ENCODE assay signal across 2 cellular contexts in genomic region chr5:54615381-54615780, GRCh38.
TF ChIP-seq lines count a peak whose summit lies in the region.

No MANE protein-coding gene starts in this region.

TF ChIP-seq in liver, 16 proteins besides CTCF, POLR2A, EP300 and RAD21:
- no peak for TF ChIP-seq RXRA (IDR thresholded peaks at IDR 0.05)
- TF ChIP-seq MAX (IDR thresholded peaks at IDR 0.05), result no peak
- no peak for TF ChIP-seq FOXA1 (IDR thresholded peaks at IDR 0.05)
- TF ChIP-seq EGR1 (IDR thresholded peaks at IDR 0.05; ENCODE audit: low read depth in 2 of 2), result no peak
- no peak for TF ChIP-seq JUND (IDR thresholded peaks at IDR 0.05)
- no peak for TF ChIP-seq SP1 (IDR thresholded peaks at IDR 0.05)
- TF ChIP-seq HNF4G (IDR thresholded peaks at IDR 0.05), result no peak
- TF ChIP-seq ZBTB33 (IDR thresholded peaks at IDR 0.05), result no peak
- TF ChIP-seq NR2F2 (IDR thresholded peaks at IDR 0.05), result no peak
- TF ChIP-seq HNF4A (conservative IDR thresholded peaks at IDR 0.05), result no peak
- no peak for TF ChIP-seq TAF1 (conservative IDR thresholded peaks at IDR 0.05)
- no peak for TF ChIP-seq YY1 (IDR thresholded peaks at IDR 0.05)
- no peak for TF ChIP-seq REST (IDR thresholded peaks at IDR 0.05)
- no peak for TF ChIP-seq ATF3 (IDR thresholded peaks at IDR 0.05)
- TF ChIP-seq FOXA2 (IDR thresholded peaks at IDR 0.05), result no peak
- TF ChIP-seq GABPA (IDR thresholded peaks at IDR 0.05 in 1 of 2, conservative IDR thresholded peaks at IDR 0.05 in 1 of 2), result no peak

TF ChIP-seq in HepG2, 621 proteins besides CTCF, POLR2A, EP300 and RAD21 (continued from another document):
- TF ChIP-seq BRF2 (CRISPR knock-in tag; IDR thresholded peaks at IDR 0.05) (no peak), AKNA (CRISPR knock-in tag; IDR thresholded peaks at IDR 0.05; ENCODE audit: borderline replicate concordance) (no peak), TCF7 (IDR thresholded peaks at IDR 0.05; ENCODE audit: low read depth) (no peak), FOSL2 (CRISPR knock-in tag; IDR thresholded peaks at IDR 0.05) (no peak), REST (IDR thresholded peaks at IDR 0.05; ENCODE audit: borderline replicate concordance in 1 of 2, low read depth in 1 of 2, low read length in 2 of 2) (no peak), SCMH1 (CRISPR knock-in tag; IDR thresholded peaks at IDR 0.05; ENCODE audit: borderline replicate concordance) (no peak), ZFP82 (CRISPR knock-in tag; IDR thresholded peaks at IDR 0.05; ENCODE audit: borderline replicate concordance) (no peak)
